ENCODE assay signal across 13 cellular contexts in genomic region chr7:48085942-48086341, GRCh38. TPM values are rescaled to one million over a fixed set of nuclear protein-coding genes. Genes with fewer than 3 reads are reported as not detected.
DNase-seq lines count a peak whose midpoint lies in the region; ATAC-seq and TF ChIP-seq lines count a peak whose summit lies in the region.
"Had no signal": no experiment of that assay in that cellular context is flagged by ENCODE, and none has a peak within 500 bp of the region (broad histone marks: within the 10 kb centered on the region; RNA-seq: fewer than 3 reads in every experiment).

No MANE protein-coding gene starts in this region.

- WGBS in smooth muscle cell (ENCODE audit: low lambda C conversion rate): 65% methylated on average over 1 of the region's 1 CpG

- no peaks in the 10 kb centered on the region for H3K9me3 Mint-ChIP-seq in central memory CD8-positive, alpha-beta T cell

- H3K36me3 ChIP-seq in ES-I3 (ENCODE audit: insufficient read depth, low read length) (peaks cover 10% of the 10 kb centered on the region), OCI-LY3 (replicated peaks; ENCODE audit: low read depth, low read length) (no peaks in the 10 kb centered on the region), smooth muscle cell (ENCODE audit: low read depth) (no peaks in the 10 kb centered on the region)

- peaks cover 42% of the 10 kb centered on the region for H3K4me1 ChIP-seq in ES-I3 (ENCODE audit: insufficient read depth, low read length)
- peaks cover 41% of the 10 kb centered on the region for H3K4me1 ChIP-seq in OCI-LY3 (ENCODE audit: low read length)
- H3K4me1 ChIP-seq in smooth muscle cell (ENCODE audit: low read depth): peaks cover 28% of the 10 kb centered on the region

- peak overlapping the region; percentile 98 for H3K27ac Mint-ChIP-seq in central memory CD8-positive, alpha-beta T cell (ENCODE audit: low read depth)

- H3F3A ChIP-seq in smooth muscle cell (ENCODE audit: low read depth): peaks cover 26% of the 10 kb centered on the region

- H4K20me1 ChIP-seq in OCI-LY3 (ENCODE audit: insufficient read depth, low read length) (no peaks in the 10 kb centered on the region), smooth muscle cell (ENCODE audit: low read depth) (no peaks in the 10 kb centered on the region)

- H3K79me2 ChIP-seq in OCI-LY3 (ENCODE audit: low read length): no peaks in the 10 kb centered on the region
- peaks cover under 1% of the 10 kb centered on the region for H3K79me2 ChIP-seq in smooth muscle cell (ENCODE audit: low read depth)

- H3K4me2 ChIP-seq in OCI-LY3 (ENCODE audit: low read length) (peak overlapping the region; percentile 66), smooth muscle cell (peak overlapping the region; percentile 71)

- H2AFZ ChIP-seq in OCI-LY3 (ENCODE audit: low read depth, low read length): no peak overlapping the region
- no peak overlapping the region for H2AFZ ChIP-seq in smooth muscle cell (ENCODE audit: low read depth)

- peaks cover 58% of the 10 kb centered on the region for H3K4me1 Mint-ChIP-seq in central memory CD8-positive, alpha-beta T cell

- H3K36me3 Mint-ChIP-seq in central memory CD8-positive, alpha-beta T cell (ENCODE audit: insufficient read depth): peaks cover 36% of the 10 kb centered on the region

- TF ChIP-seq CTCF in OCI-LY3 (IDR thresholded peaks at IDR 0.05; ENCODE audit: low read depth, low read length) (no peak), smooth muscle cell (IDR thresholded peaks at IDR 0.05; ENCODE audit: borderline replicate concordance, insufficient read depth, poor library complexity, severe bottlenecking) (no peak)

- no peak overlapping the region for H3K4me3 Mint-ChIP-seq in central memory CD8-positive, alpha-beta T cell

- no peak for ATAC-seq in central memory CD8-positive, alpha-beta T cell (replicated peaks; ENCODE audit: extremely low read depth, poor library complexity, severe bottlenecking)
- no peak for ATAC-seq in GM18519 (IDR thresholded peaks at IDR 0.05; ENCODE audit: low FRiP score, unreplicated experiment)
- ATAC-seq: gastrocnemius medialis had no signal

- H3K27ac ChIP-seq in OCI-LY3 (ENCODE audit: low read length): peak overlapping the region; percentile 72; the same call in 1 of the 2 replicates
- H3K27ac ChIP-seq in smooth muscle cell (ENCODE audit: low read depth): peak overlapping the region; percentile 99
- H3K27ac ChIP-seq: SK-N-MC had no signal

- no peak overlapping the region for H3K4me3 ChIP-seq in OCI-LY3 (ENCODE audit: low read length)
- H3K4me3 ChIP-seq in smooth muscle cell: no peak overlapping the region
- H3K4me3 ChIP-seq: gastrocnemius medialis, SK-N-MC had no signal

- H3K27me3 ChIP-seq in OCI-LY3 (ENCODE audit: low read depth, low read length) (peaks cover 33% of the 10 kb centered on the region), smooth muscle cell (ENCODE audit: low read depth) (no peaks in the 10 kb centered on the region)
- H3K27me3 ChIP-seq: gastrocnemius medialis had no signal

- H3K9ac ChIP-seq in ES-I3 (ENCODE audit: low read depth, low read length) (peak overlapping the region; percentile 23; the same call in 1 of the 2 replicates), OCI-LY3 (ENCODE audit: low read length) (0 out of 2 replicates have a peak overlapping the region, but pooled peaks have one; percentile 12), smooth muscle cell (ENCODE audit: low read depth) (peak overlapping the region; percentile 68)

- DNase-seq in central memory CD8-positive, alpha-beta T cell (ENCODE audit: low spot score in 2 of 2): no peak
- DNase-seq in smooth muscle cell (lab: John Stamatoyannopoulos, UW; ENCODE audit: unreplicated experiment) (no peak), HK-2 (ENCODE audit: unreplicated experiment) (no peak), HT-29 (ENCODE audit: low spot score) (no peak)
- no peak for DNase-seq in effector CD4-positive, alpha-beta T cell
- DNase-seq: caudate nucleus, gastrocnemius medialis, retina had no signal

- H3K9me3 ChIP-seq in ES-I3 (ENCODE audit: control insufficient read depth, insufficient read depth, low read length) (no peaks in the 10 kb centered on the region), OCI-LY3 (ENCODE audit: insufficient read depth, low read length) (no peaks in the 10 kb centered on the region), smooth muscle cell (replicated peaks; ENCODE audit: low read depth) (no peaks in the 10 kb centered on the region)
- H3K9me3 ChIP-seq: gastrocnemius medialis had no signal

- no peaks in the 10 kb centered on the region for H3K27me3 Mint-ChIP-seq in central memory CD8-positive, alpha-beta T cell

RNA-seq across cellular contexts. Expression of gene UPP1, which starts 3.1 kb away (rescaled TPM):
- 12.5 and 23.6 TPM in 2 replicates for total RNA-seq in smooth muscle cell
- 43.8 and 56.2 TPM in 2 replicates for polyA plus RNA-seq in smooth muscle cell
- total RNA-seq in HT-29 (2014; rRNA removed; shearing (Covaris generic)): 22.5 and 24.3 TPM in 2 replicates

RNA-seq across cellular contexts. Expression of gene C7orf57, which starts 50.6 kb away (rescaled TPM):
- not detected in 2 replicates for total RNA-seq in smooth muscle cell
- polyA plus RNA-seq in smooth muscle cell: not detected in 2 replicates
- total RNA-seq in HT-29 (2014; rRNA removed; shearing (Covaris generic)): not detected in 2 replicates
- total RNA-seq: gastrocnemius medialis, liver had no signal
- polyA plus RNA-seq: liver had no signal

RNA-seq across cellular contexts. Expression of gene SUN3, which starts 57.0 kb away (rescaled TPM):
- not detected in 2 replicates for total RNA-seq in smooth muscle cell
- 0.40 TPM in 1 of 2 replicates, not detected in the other for polyA plus RNA-seq in smooth muscle cell
- total RNA-seq in HT-29 (2014; rRNA removed; shearing (Covaris generic)): not detected in 2 replicates
- total RNA-seq: gastrocnemius medialis, liver had no signal
- polyA plus RNA-seq: liver had no signal

Comparison
In these comparisons a context has a peak if more than half of its experiments do, and no peak if none do; other contexts are left out.
1. H3K9ac ChIP-seq: peak in every context shown above with its lines; median percentile 68 in smooth muscle cell; 23 in ES-I3; 12 in OCI-LY3.